ENCODE assay signal across 8 cellular contexts in the genomic region with DNA sequence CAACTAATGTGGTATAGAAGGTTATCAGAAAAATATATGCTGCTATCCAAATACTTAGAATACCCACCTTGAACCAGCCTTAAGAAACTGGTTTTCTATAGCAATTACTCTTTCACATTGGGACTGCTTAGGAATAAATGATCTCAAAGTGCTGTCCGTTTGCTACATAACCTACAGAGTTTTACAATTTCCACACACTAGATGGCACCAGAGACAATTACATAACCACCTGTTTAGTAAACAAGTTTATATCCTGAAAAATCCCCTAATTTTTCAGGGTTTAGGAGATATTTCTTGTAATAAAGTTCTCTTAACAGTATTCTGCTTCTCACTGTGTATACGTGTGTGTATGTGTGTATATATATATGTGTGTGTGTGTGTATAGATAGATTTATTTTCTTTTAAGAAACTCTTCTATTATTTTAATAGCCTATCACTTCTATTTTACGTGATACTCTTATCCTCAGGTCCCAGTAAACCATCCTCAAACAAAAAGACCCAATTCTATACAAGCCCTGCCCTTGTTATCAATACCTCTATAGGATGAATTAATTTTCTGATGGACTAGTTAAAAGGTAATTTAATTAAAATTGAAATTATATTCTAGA. TPM values are rescaled to one million over a fixed set of nuclear protein-coding genes. Genes with fewer than 3 reads are reported as not detected.
DNase-seq lines count a peak whose midpoint lies in the region; ATAC-seq and TF ChIP-seq lines count a peak whose summit lies in the region.

No MANE protein-coding gene starts in this region.

- no peak overlapping the region for H2AFZ ChIP-seq in KMS-11 (ENCODE audit: low read depth)

- no peaks in the 10 kb centered on the region for H3K9me3 ChIP-seq in right lobe of liver

- TF ChIP-seq CTCF in KMS-11 (conservative IDR thresholded peaks at IDR 0.05; ENCODE audit: low read depth, low read length) (peak; percentile 81), VCaP (conservative IDR thresholded peaks at IDR 0.05) (peak; percentile 78), right lobe of liver (IDR thresholded peaks at IDR 0.05) (peak; percentile 27 to 55 (median 46))

- no peaks in the 10 kb centered on the region for H3K4me1 Mint-ChIP-seq in effector memory CD8-positive, alpha-beta T cell (ENCODE audit: low read depth in 2 of 2)

- H3K36me3 Mint-ChIP-seq in effector memory CD8-positive, alpha-beta T cell (ENCODE audit: insufficient read depth) = no peaks in the 10 kb centered on the region

- H3K27ac Mint-ChIP-seq in effector memory CD8-positive, alpha-beta T cell = no peak overlapping the region

- WGBS in right lobe of liver (ENCODE audit: insufficient coverage, low coverage, low lambda C conversion rate, missing lambda C conversion rate) = 0% methylated on average over 3 of the region's 3 CpGs

- intact Hi-C loops in right lobe of liver (cut with DNase I) = loop anchor here in 1 of 2 donors (10.0 kb wide), 1 partner anchor 842 kb away; no protein-coding TSS in a partner anchor

- H3K36me3 ChIP-seq in KMS-11 (ENCODE audit: insufficient read depth) (no peaks in the 10 kb centered on the region), right lobe of liver (no peaks in the 10 kb centered on the region)

- H3K4me3 ChIP-seq in KMS-11 (IDR thresholded peaks at IDR 0.05; ENCODE audit: insufficient read depth, low read depth, low read length) (no peak overlapping the region), right lobe of liver (no peak overlapping the region)

- peak; percentile 59 to 80 (median 70) for ATAC-seq in right lobe of liver
- ATAC-seq in GM21390 (IDR thresholded peaks at IDR 0.05; ENCODE audit: unreplicated experiment) = no peak
- ATAC-seq in effector memory CD8-positive, alpha-beta T cell (replicated peaks) = no peak
- ATAC-seq in GM18505 (IDR thresholded peaks at IDR 0.05; ENCODE audit: unreplicated experiment) = no peak

- no peak overlapping the region for H3K9ac ChIP-seq in KMS-11

- DNase-seq in SIG-M5 treated with dmso at 0.1 percent for 504 hours (lab: John Stamatoyannopoulos, UW; ENCODE audit: unreplicated experiment) (peak; percentile 32), SIG-M5 (lab: John Stamatoyannopoulos, UW) (no peak), right lobe of liver (no peak)
- DNase-seq in effector memory CD8-positive, alpha-beta T cell = no peak

- H4K20me1 ChIP-seq in KMS-11 (ENCODE audit: insufficient read depth) = no peaks in the 10 kb centered on the region

- H3K4me1 ChIP-seq in KMS-11 (ENCODE audit: low read depth, poor library complexity, severe bottlenecking) = no peaks in the 10 kb centered on the region
- no peaks in the 10 kb centered on the region for H3K4me1 ChIP-seq in right lobe of liver

- no peak overlapping the region for H3K4me2 ChIP-seq in KMS-11

- H3K27me3 ChIP-seq in KMS-11 (ENCODE audit: insufficient read depth, low read depth) (no peaks in the 10 kb centered on the region), right lobe of liver (no peaks in the 10 kb centered on the region)

- H3K79me2 ChIP-seq in KMS-11 (ENCODE audit: insufficient read depth, low read depth) = no peaks in the 10 kb centered on the region

- TF ChIP-seq POLR2A in right lobe of liver (IDR thresholded peaks at IDR 0.05) = no peak
- TF ChIP-seq POLR2A in GM18505 (IDR thresholded peaks at IDR 0.05; ENCODE audit: borderline replicate concordance, extremely low read depth, insufficient read depth, insufficient read length) = no peak

- H3K27ac ChIP-seq in KMS-11 (no peak overlapping the region), VCaP (no peak overlapping the region), right lobe of liver (no peak overlapping the region)

- H3K4me3 Mint-ChIP-seq in effector memory CD8-positive, alpha-beta T cell = no peak overlapping the region

- no peaks in the 10 kb centered on the region for H3K9me3 Mint-ChIP-seq in effector memory CD8-positive, alpha-beta T cell

- no peaks in the 10 kb centered on the region for H3K27me3 Mint-ChIP-seq in effector memory CD8-positive, alpha-beta T cell

RNA-seq across cellular contexts. Expression of a gene that starts 6.7 kb away (rescaled TPM):
- total RNA-seq in right lobe of liver = not detected

RNA-seq across cellular contexts. Expression of a gene that starts 26.9 kb away (rescaled TPM):
- total RNA-seq in right lobe of liver = not detected

RNA-seq across cellular contexts. Expression of a gene that starts 28.5 kb away (rescaled TPM):
- total RNA-seq in right lobe of liver = not detected

RNA-seq across cellular contexts. Expression of a gene that starts 51.5 kb away (rescaled TPM):
- not detected for total RNA-seq in right lobe of liver

RNA-seq across cellular contexts. Expression of a gene that starts 59.8 kb away (rescaled TPM):
- not detected for total RNA-seq in right lobe of liver

Comparison
In these comparisons a context has a peak if more than half of its experiments do, and no peak if none do; other contexts are left out.
1. ATAC-seq: peak in right lobe of liver (4 of 4); none in GM21390 (single experiment), effector memory CD8-positive, alpha-beta T cell (single experiment) and GM18505 (single experiment).
2. Peak in every context shown above with its lines, with median percentiles within 50 percentile points of each other: CTCF ChIP-seq.